1 cellular context compared by ENCODE assay signal in genomic region chr5:5572010-5572982, GRCh38.
A peak's percentile ranks its signal among the peaks of the same experiment; 100 is the strongest.
TF ChIP-seq lines count a peak whose summit lies in the region.

No MANE protein-coding gene starts in this region.

TF ChIP-seq in K562, 482 proteins besides CTCF, POLR2A, EP300 and RAD21 (continued from another document and continues in another):
- TF ChIP-seq POLR3A (IDR thresholded peaks at IDR 0.05; ENCODE audit: borderline replicate concordance, extremely low read depth, insufficient read depth, insufficient read length) (no peak), RCOR1 (IDR thresholded peaks at IDR 0.05; ENCODE audit: borderline replicate concordance in 1 of 2, low read depth in 2 of 2, low read length in 2 of 2) (0 out of 4 replicates have a peak, but pooled peaks of 1 of the 2 experiments have one; percentile 4), ZNF133 (CRISPR knock-in tag; IDR thresholded peaks at IDR 0.05) (no peak), ZZZ3 (IDR thresholded peaks at IDR 0.05) (no peak), GTF2E2 (tag; IDR thresholded peaks at IDR 0.05) (peak; percentile 14; the same call in 1 of the 2 replicates), NCOA6 (IDR thresholded peaks at IDR 0.05) (no peak), RFX1 (IDR thresholded peaks at IDR 0.05) (no peak), ZBTB9 (CRISPR knock-in tag; IDR thresholded peaks at IDR 0.05) (peak; percentile 48; the same call in 1 of the 2 replicates), SP1 (CRISPR knock-in tag; IDR thresholded peaks at IDR 0.05) (no peak), NBN (IDR thresholded peaks at IDR 0.05; ENCODE audit: low read depth) (no peak), GABPA (tag; conservative IDR thresholded peaks at IDR 0.05; ENCODE audit: low read depth) (no peak), DACH1 (IDR thresholded peaks at IDR 0.05; ENCODE audit: partially characterized antibody) (no peak), HDAC3 (IDR thresholded peaks at IDR 0.05; ENCODE audit: borderline replicate concordance, partially characterized antibody) (no peak), PBX2 (CRISPR knock-in tag; IDR thresholded peaks at IDR 0.05; ENCODE audit: low read depth) (no peak), PBX2 (tag; conservative IDR thresholded peaks at IDR 0.05; ENCODE audit: low read depth) (peak; percentile 46), E2F4 (CRISPR knock-in tag; IDR thresholded peaks at IDR 0.05; ENCODE audit: low read depth) (no peak), NFATC3 (IDR thresholded peaks at IDR 0.05) (no peak), ZBTB5 (IDR thresholded peaks at IDR 0.05) (no peak), MGA (IDR thresholded peaks at IDR 0.05) (peak; percentile 58; the same call in 1 of the 2 replicates), L3MBTL2 (IDR thresholded peaks at IDR 0.05) (peak; percentile 84), FOXP4 (CRISPR knock-in tag; IDR thresholded peaks at IDR 0.05; ENCODE audit: borderline replicate concordance) (no peak), ELK1 (CRISPR knock-in tag; IDR thresholded peaks at IDR 0.05) (no peak), RBM39 (optimal IDR thresholded peaks at IDR 0.05; ENCODE audit: low read depth, low read length) (no peak), HOMEZ (CRISPR knock-in tag; IDR thresholded peaks at IDR 0.05) (no peak), ZNF707 (CRISPR knock-in tag; conservative IDR thresholded peaks at IDR 0.05) (no peak), CEBPG (CRISPR knock-in tag; IDR thresholded peaks at IDR 0.05) (no peak), CEBPG (tag; conservative IDR thresholded peaks at IDR 0.05 in 1 of 2, IDR thresholded peaks at IDR 0.05 in 1 of 2) (0 out of 4 replicates have a peak, but pooled peaks of 1 of the 2 experiments have one; percentile 20)
